In genomic region chr1:11708554-11709350, GRCh38 we compare ENCODE assay signal across 1 cellular context.
TF ChIP-seq lines count a peak whose summit lies in the region.

No MANE protein-coding gene starts in this region.

TF ChIP-seq in HEK293, 187 proteins besides CTCF, POLR2A, EP300 and RAD21:
- TF ChIP-seq ZNF623 (tag by site-specific recombination; IDR thresholded peaks at IDR 0.05) (peak; percentile 62), ZNF48 (tag by site-specific recombination; IDR thresholded peaks at IDR 0.05) (no peak), GLIS1 (tag by site-specific recombination; IDR thresholded peaks at IDR 0.05) (peak; percentile 68), ZNF692 (tag by site-specific recombination; IDR thresholded peaks at IDR 0.05) (peak; percentile 36; the same call in 1 of the 2 replicates), SETDB1 (IDR thresholded peaks at IDR 0.05; ENCODE audit: insufficient read length, low read length) (no peak), ZSCAN18 (tag by site-specific recombination; IDR thresholded peaks at IDR 0.05) (no peak), ZNF768 (tag by site-specific recombination; IDR thresholded peaks at IDR 0.05) (peak; percentile 92; the same call in 1 of the 2 replicates), ZNF76 (tag by site-specific recombination; IDR thresholded peaks at IDR 0.05; ENCODE audit: borderline replicate concordance, low read depth) (no peak), ZNF133 (tag by site-specific recombination; IDR thresholded peaks at IDR 0.05) (no peak)
- TF ChIP-seq, protein P1, sequence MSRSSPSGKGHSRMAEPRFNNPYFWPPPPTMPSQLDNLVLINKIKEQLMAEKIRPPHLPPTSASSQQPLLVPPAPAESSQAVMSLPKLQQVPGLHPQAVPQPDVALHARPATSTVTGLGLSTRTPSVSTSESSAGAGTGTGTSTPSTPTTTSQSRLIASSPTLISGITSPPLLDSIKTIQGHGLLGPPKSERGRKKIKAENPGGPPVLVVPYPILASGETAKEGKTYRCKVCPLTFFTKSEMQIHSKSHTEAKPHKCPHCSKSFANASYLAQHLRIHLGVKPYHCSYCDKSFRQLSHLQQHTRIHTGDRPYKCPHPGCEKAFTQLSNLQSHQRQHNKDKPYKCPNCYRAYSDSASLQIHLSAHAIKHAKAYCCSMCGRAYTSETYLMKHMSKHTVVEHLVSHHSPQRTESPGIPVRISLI (tag by site-specific recombination; IDR thresholded peaks at IDR 0.05): no peak
